Comparison of ENCODE assay signal across 8 cellular contexts in genomic region chr18:35040988-35041751, GRCh38. TPM values are rescaled to one million over a fixed set of nuclear protein-coding genes. Genes with fewer than 3 reads are reported as not detected.
A peak's percentile ranks its signal among the peaks of the same experiment; 100 is the strongest.
DNase-seq lines count a peak whose midpoint lies in the region; ATAC-seq and TF ChIP-seq lines count a peak whose summit lies in the region.

Gene MAPRE2, plus strand, starts transcription at chr18:35041413. Its CDS starts 127 bp downstream, at chr18:35041540.

- peak within 1 kb of the TSS; percentile 89 to 92 for H3K27ac ChIP-seq in right atrium auricular region
- peak within 1 kb of the TSS; percentile 86 to 87 for H3K27ac ChIP-seq in uterus

- H3K9me3 ChIP-seq in right atrium auricular region (no peaks in the 10 kb centered on the region), uterus (no peaks in the 10 kb centered on the region)

- H3K4me1 ChIP-seq in right atrium auricular region (peaks cover 0 to 47% of the 10 kb centered on the region in 2 donors), uterus (no peaks in the 10 kb centered on the region)

- intact Hi-C loops in uterus (cut with DNase I; ENCODE audit: low total_unique reads), result no loop called here

- TF ChIP-seq CTCF in right atrium auricular region (IDR thresholded peaks at IDR 0.05) (no peak), uterus (IDR thresholded peaks at IDR 0.05) (no peak)

- ATAC-seq in GM18498 (IDR thresholded peaks at IDR 0.05; ENCODE audit: unreplicated experiment) (peak; percentile 81), HG02938 (IDR thresholded peaks at IDR 0.05; ENCODE audit: unreplicated experiment) (peak; percentile 66)

- H3K27me3 ChIP-seq in right atrium auricular region, result no peaks in the 10 kb centered on the region
- H3K27me3 ChIP-seq in uterus, result no peaks in the 10 kb centered on the region

- TF ChIP-seq POLR2A in uterus (IDR thresholded peaks at IDR 0.05), result peak; percentile 95 to 98

- DNase-seq in NCI-H187 (lab: John Stamatoyannopoulos, UW) (peak; percentile 84 to 94), T-helper 2 cell (peak; percentile 97 to 100 (median 99)), anterior cingulate cortex (lab: John Stamatoyannopoulos, UW) (peak; percentile 59 to 100 (median 97)), right atrium auricular region (ENCODE audit: low spot score) (peak; percentile 99), pulmonary artery endothelial cell (ENCODE audit: low read depth, low spot score) (peak; percentile 93), uterus (peak; percentile 99 to 100)

- H3K36me3 ChIP-seq in right atrium auricular region, result no peaks in the 10 kb centered on the region
- no peaks in the 10 kb centered on the region for H3K36me3 ChIP-seq in uterus

- H3K4me3 ChIP-seq in right atrium auricular region (peak within 1 kb of the TSS; percentile 76 to 87), uterus (peak within 1 kb of the TSS; percentile 63 to 75)

RNA-seq across cellular contexts. Expression of gene MAPRE2, which starts in this region (rescaled TPM):
- total RNA-seq in right atrium auricular region, result 100 to 1,000 TPM; 107 to 133 TPM
- total RNA-seq in pulmonary artery endothelial cell, result 39.4 and 67.6 TPM in 2 replicates
- 10 to 100 TPM in 3 of 4 donors, 1 to 10 TPM in 1; 7.4 to 29.8 (median 21.7) TPM for total RNA-seq in uterus

Comparison
In these comparisons a context has a peak if more than half of its experiments do, and no peak if none do; other contexts are left out.
1. Peak in every context shown above with its lines: DNase-seq, ATAC-seq, H3K4me3 ChIP-seq and H3K27ac ChIP-seq.